In the genomic region with DNA sequence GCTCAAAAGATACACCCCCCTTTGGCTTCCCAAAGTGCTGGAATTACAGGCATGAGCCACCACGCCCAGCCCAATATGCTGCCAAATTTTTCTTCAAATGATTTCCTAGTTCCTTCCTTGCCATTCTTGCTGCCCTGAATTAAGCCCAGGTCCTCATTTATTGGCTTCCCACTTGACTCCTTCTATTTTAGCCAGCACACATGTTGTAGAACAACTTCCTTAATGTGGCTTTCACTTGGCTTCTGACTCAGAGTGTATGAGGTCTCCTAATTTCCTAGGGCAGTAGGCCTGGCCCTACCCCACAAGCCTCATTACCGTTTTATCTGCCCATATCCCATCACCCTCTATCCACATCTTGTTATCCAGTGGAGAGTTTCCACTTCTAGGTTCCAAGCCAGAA, we compare ENCODE assay signal across 1 cellular context.
TF ChIP-seq lines count a peak whose summit lies in the region.

No MANE protein-coding gene starts in this region.

TF ChIP-seq in SK-N-SH treated with all-trans-retinoic acid at 6 μM for 48 hours, 23 proteins besides CTCF, POLR2A, EP300 and RAD21 (continued from another document):
- TF ChIP-seq, protein P1, sequence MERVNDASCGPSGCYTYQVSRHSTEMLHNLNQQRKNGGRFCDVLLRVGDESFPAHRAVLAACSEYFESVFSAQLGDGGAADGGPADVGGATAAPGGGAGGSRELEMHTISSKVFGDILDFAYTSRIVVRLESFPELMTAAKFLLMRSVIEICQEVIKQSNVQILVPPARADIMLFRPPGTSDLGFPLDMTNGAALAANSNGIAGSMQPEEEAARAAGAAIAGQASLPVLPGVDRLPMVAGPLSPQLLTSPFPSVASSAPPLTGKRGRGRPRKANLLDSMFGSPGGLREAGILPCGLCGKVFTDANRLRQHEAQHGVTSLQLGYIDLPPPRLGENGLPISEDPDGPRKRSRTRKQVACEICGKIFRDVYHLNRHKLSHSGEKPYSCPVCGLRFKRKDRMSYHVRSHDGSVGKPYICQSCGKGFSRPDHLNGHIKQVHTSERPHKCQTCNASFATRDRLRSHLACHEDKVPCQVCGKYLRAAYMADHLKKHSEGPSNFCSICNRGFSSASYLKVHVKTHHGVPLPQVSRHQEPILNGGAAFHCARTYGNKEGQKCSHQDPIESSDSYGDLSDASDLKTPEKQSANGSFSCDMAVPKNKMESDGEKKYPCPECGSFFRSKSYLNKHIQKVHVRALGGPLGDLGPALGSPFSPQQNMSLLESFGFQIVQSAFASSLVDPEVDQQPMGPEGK (CRISPR knock-in tag; IDR thresholded peaks at IDR 0.05; ENCODE audit: borderline replicate concordance) = no peak
- TF ChIP-seq ISL1 (CRISPR knock-in tag; IDR thresholded peaks at IDR 0.05) (no peak), PPARA (CRISPR knock-in tag; IDR thresholded peaks at IDR 0.05; ENCODE audit: borderline replicate concordance) (no peak), TCF4 (CRISPR knock-in tag; IDR thresholded peaks at IDR 0.05; ENCODE audit: borderline replicate concordance) (no peak)
- TF ChIP-seq, protein P2, sequence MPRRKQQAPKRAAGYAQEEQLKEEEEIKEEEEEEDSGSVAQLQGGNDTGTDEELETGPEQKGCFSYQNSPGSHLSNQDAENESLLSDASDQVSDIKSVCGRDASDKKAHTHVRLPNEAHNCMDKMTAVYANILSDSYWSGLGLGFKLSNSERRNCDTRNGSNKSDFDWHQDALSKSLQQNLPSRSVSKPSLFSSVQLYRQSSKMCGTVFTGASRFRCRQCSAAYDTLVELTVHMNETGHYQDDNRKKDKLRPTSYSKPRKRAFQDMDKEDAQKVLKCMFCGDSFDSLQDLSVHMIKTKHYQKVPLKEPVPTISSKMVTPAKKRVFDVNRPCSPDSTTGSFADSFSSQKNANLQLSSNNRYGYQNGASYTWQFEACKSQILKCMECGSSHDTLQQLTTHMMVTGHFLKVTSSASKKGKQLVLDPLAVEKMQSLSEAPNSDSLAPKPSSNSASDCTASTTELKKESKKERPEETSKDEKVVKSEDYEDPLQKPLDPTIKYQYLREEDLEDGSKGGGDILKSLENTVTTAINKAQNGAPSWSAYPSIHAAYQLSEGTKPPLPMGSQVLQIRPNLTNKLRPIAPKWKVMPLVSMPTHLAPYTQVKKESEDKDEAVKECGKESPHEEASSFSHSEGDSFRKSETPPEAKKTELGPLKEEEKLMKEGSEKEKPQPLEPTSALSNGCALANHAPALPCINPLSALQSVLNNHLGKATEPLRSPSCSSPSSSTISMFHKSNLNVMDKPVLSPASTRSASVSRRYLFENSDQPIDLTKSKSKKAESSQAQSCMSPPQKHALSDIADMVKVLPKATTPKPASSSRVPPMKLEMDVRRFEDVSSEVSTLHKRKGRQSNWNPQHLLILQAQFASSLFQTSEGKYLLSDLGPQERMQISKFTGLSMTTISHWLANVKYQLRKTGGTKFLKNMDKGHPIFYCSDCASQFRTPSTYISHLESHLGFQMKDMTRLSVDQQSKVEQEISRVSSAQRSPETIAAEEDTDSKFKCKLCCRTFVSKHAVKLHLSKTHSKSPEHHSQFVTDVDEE (CRISPR knock-in tag; IDR thresholded peaks at IDR 0.05) = no peak
- TF ChIP-seq, protein P3, sequence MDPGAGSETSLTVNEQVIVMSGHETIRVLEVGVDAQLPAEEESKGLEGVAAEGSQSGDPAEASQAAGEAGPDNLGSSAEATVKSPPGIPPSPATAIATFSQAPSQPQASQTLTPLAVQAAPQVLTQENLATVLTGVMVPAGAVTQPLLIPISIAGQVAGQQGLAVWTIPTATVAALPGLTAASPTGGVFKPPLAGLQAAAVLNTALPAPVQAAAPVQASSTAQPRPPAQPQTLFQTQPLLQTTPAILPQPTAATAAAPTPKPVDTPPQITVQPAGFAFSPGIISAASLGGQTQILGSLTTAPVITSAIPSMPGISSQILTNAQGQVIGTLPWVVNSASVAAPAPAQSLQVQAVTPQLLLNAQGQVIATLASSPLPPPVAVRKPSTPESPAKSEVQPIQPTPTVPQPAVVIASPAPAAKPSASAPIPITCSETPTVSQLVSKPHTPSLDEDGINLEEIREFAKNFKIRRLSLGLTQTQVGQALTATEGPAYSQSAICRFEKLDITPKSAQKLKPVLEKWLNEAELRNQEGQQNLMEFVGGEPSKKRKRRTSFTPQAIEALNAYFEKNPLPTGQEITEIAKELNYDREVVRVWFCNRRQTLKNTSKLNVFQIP (CRISPR knock-in tag; IDR thresholded peaks at IDR 0.05; ENCODE audit: borderline replicate concordance, low read depth) = no peak
